In the genomic region with DNA sequence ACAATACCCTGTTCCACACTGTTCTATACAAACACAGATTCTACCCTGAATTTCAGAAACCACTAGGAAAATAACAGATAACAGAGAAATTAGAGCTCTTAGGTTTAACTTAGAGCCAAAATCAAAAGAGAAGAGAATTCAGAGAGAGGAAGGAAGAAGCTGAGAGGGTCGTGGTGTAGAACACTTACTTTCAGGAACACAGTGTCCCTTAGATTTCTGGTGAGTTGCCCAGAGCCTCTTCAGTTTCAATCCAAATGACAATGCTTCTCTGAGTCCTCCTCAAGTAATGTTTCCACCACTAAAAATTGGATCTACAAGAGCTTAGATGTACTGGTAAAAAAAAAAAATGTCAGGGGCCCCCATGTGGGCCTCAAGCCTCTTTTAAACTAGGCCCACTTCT, we compare ENCODE assay signal across 9 cellular contexts. TPM values are rescaled to one million over a fixed set of nuclear protein-coding genes. Genes with fewer than 3 reads are reported as not detected.
DNase-seq lines count a peak whose midpoint lies in the region; ATAC-seq and TF ChIP-seq lines count a peak whose summit lies in the region.
"Had no signal": no experiment of that assay in that cellular context is flagged by ENCODE, and none has a peak within 500 bp of the region (broad histone marks: within the 10 kb centered on the region; RNA-seq: fewer than 3 reads in every experiment).

No MANE protein-coding gene starts in this region.

- no peak for DNase-seq in AG10803 (ENCODE audit: low read depth)
- no peak for DNase-seq in endodermal cell
- no peak for DNase-seq in NCI-H1417 treated with DMSO at 0.1 percent for 48 hours (lab: John Stamatoyannopoulos, UW)
- no peak for DNase-seq in central memory CD4-positive, alpha-beta T cell
- DNase-seq in stimulated activated CD4-positive, alpha-beta T cell treated with anti-CD3 and anti-CD28 coated beads, Interleukin-4, amount 100 ng/mL, for 1 hour, result no peak
- DNase-seq: activated effector memory CD4-positive, alpha-beta T cell treated with Interleukin-2 at 50 U/mL for 16 hours had no signal

- peaks cover 82% of the 10 kb centered on the region for H3K79me2 ChIP-seq in Loucy (ENCODE audit: insufficient read depth, low read length)

- no peaks in the 10 kb centered on the region for H3K27me3 ChIP-seq in Loucy (ENCODE audit: insufficient read depth, low read length, poor library complexity, severe bottlenecking)
- H3K27me3 ChIP-seq in endodermal cell (ENCODE audit: control insufficient read depth, insufficient read depth, low read length, poor library complexity, severe bottlenecking), result peaks cover 15% of the 10 kb centered on the region

- H4K20me1 ChIP-seq in Loucy (ENCODE audit: insufficient read depth, low read length, poor library complexity, severe bottlenecking), result peaks cover 66% of the 10 kb centered on the region

- H3K4me3 ChIP-seq in AG10803 (ENCODE audit: low read length) (0 out of 2 replicates have a peak overlapping the region, but pooled peaks have one; percentile 2), Loucy (ENCODE audit: low read length, poor library complexity, severe bottlenecking) (peak overlapping the region; percentile 98), endodermal cell (ENCODE audit: low read length) (peak overlapping the region; percentile 88)

- TF ChIP-seq CTCF in AG10803 (conservative IDR thresholded peaks at IDR 0.05; ENCODE audit: low read length), result no peak
- TF ChIP-seq CTCF in Loucy (conservative IDR thresholded peaks at IDR 0.05; ENCODE audit: low read length), result no peak
- TF ChIP-seq CTCF in endodermal cell (conservative IDR thresholded peaks at IDR 0.05), result no peak
- no peak for TF ChIP-seq CTCF in nephron (IDR thresholded peaks at IDR 0.05; ENCODE audit: unreplicated experiment in 3 of 3)

- H3K4me1 ChIP-seq in Loucy (ENCODE audit: insufficient read depth, low read length, poor library complexity, severe bottlenecking), result peaks cover 70% of the 10 kb centered on the region
- H3K4me1 ChIP-seq in endodermal cell (ENCODE audit: control insufficient read depth, insufficient read depth, low read length), result no peaks in the 10 kb centered on the region

- H3K4me2 ChIP-seq in Loucy (ENCODE audit: low read depth, low read length, poor library complexity, severe bottlenecking), result peak overlapping the region; percentile 85

- H3K9me3 Mint-ChIP-seq in endodermal cell (no peaks in the 10 kb centered on the region), nephron (peaks cover under 1% of the 10 kb centered on the region)

- H3K9me2 ChIP-seq in Loucy (replicated peaks; ENCODE audit: low read depth, low read length), result no peaks in the 10 kb centered on the region

- ATAC-seq in HG02610 (IDR thresholded peaks at IDR 0.05; ENCODE audit: unreplicated experiment), result no peak

- no peak overlapping the region for H3K27ac Mint-ChIP-seq in endodermal cell
- H3K27ac Mint-ChIP-seq in nephron, result peak overlapping the region in 2 of 3 experiments; percentile 50 to 53

- H3K4me1 Mint-ChIP-seq in endodermal cell (peaks cover 11% of the 10 kb centered on the region), nephron (peaks cover 35% of the 10 kb centered on the region)

- H2AFZ ChIP-seq in Loucy (ENCODE audit: low read length), result no peak overlapping the region

- peaks cover 48% of the 10 kb centered on the region for H3K27me3 Mint-ChIP-seq in endodermal cell (ENCODE audit: insufficient read depth)
- H3K27me3 Mint-ChIP-seq in nephron (ENCODE audit: low read depth), result peaks cover 3% of the 10 kb centered on the region

- H3K9me3 ChIP-seq in Loucy (ENCODE audit: insufficient read depth, low read depth, low read length), result no peaks in the 10 kb centered on the region
- no peaks in the 10 kb centered on the region for H3K9me3 ChIP-seq in endodermal cell (ENCODE audit: control insufficient read depth, low read length)

- 60 to 90% methylated on average over 1 of the region's 1 CpG for WGBS in endodermal cell (ENCODE audit: insufficient coverage in 1 of 2, insufficient read length in 1 of 2), 2 experiments

- H3K36me3 Mint-ChIP-seq in endodermal cell (ENCODE audit: low read depth) (peaks cover 35% of the 10 kb centered on the region), nephron (ENCODE audit: low read depth) (peaks cover 40% of the 10 kb centered on the region)

- H3F3A ChIP-seq in Loucy (ENCODE audit: low read depth), result no peaks in the 10 kb centered on the region

- H3K9ac ChIP-seq in Loucy (ENCODE audit: low read depth, low read length, poor library complexity, severe bottlenecking), result peak overlapping the region; percentile 75
- no peak overlapping the region for H3K9ac ChIP-seq in endodermal cell (ENCODE audit: extremely low read depth, low read length, poor library complexity, severe bottlenecking)

- H3K36me3 ChIP-seq in Loucy (ENCODE audit: insufficient read depth, low read length) (peaks cover 4% of the 10 kb centered on the region; the same call in 1 of the 2 replicates), endodermal cell (ENCODE audit: control insufficient read depth, insufficient read depth, low read length) (peaks cover 20% of the 10 kb centered on the region)

- H3K27ac ChIP-seq in endodermal cell (ENCODE audit: low read depth, low read length), result no peak overlapping the region

- H3K4me3 Mint-ChIP-seq in endodermal cell (no peak overlapping the region), nephron (peak overlapping the region; percentile 25 to 83 (median 75))

RNA-seq across cellular contexts. Expression of gene YAF2, which starts 2.6 kb away (rescaled TPM):
- 10 to 100 TPM; 19.4 to 27.3 TPM for total RNA-seq in endodermal cell
- polyA plus RNA-seq in endodermal cell (2013, experiment 1 of 2), result 24.8 TPM
- 24.9 TPM for polyA plus RNA-seq in endodermal cell (2013, experiment 2 of 2)

Comparison
In these comparisons a context has a peak if more than half of its experiments do, and no peak if none do; other contexts are left out.
1. H3K4me3 ChIP-seq: peak in every context shown above with its lines; median percentile 98 in Loucy; 88 in endodermal cell; 2 in AG10803.